Comparison of ENCODE assay signal across 32 cellular contexts in the genomic region with DNA sequence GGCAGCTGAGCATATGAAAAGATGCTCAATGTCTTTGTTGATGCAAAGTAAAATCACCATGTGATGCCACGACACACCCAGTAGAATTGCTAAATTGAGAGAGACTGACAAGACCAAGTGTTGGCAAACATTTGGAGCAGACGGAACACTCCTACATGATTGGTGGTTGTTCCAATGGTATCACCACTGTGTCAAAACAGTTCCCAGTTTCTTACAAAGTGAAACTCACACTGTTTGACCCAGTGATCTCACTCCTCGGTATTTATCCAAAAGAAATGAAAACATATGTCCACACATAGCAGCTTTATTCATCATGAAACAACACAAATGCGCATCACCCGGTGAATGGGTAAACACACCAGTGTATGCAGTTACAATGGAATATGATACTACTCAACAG.
DNase-seq lines count a peak whose midpoint lies in the region; ATAC-seq and TF ChIP-seq lines count a peak whose summit lies in the region.
"Had no signal": no experiment of that assay in that cellular context is flagged by ENCODE, and none has a peak within 500 bp of the region (broad histone marks: within the 10 kb centered on the region; RNA-seq: fewer than 3 reads in every experiment).

No MANE protein-coding gene starts in this region.

- H3K36me3 ChIP-seq in left ventricle myocardium inferior (no peaks in the 10 kb centered on the region), psoas muscle (ENCODE audit: insufficient read depth in 1 of 2, low read depth in 1 of 2) (no peaks in the 10 kb centered on the region), upper lobe of right lung (no peaks in the 10 kb centered on the region)
- H3K36me3 ChIP-seq: adrenal gland, heart right ventricle, SJCRH30, transverse colon had no signal

- intact Hi-C loops in left ventricle myocardium superior (cut with micrococcal nuclease) = no loop called here
- intact Hi-C loops in left ventricle myocardium inferior (cut with micrococcal nuclease) = no loop called here
- intact Hi-C loops in psoas muscle (cut with DNase I) = no loop called here
- intact Hi-C loops in upper lobe of right lung (cut with DNase I) = no loop called here

- WGBS in psoas muscle, 3 donors = 45 to 56% (median 51%) methylated on average over 5 of the region's 5 CpGs

- DNase-seq in left ventricle myocardium superior (no peak), left ventricle myocardium inferior (no peak), choroid plexus epithelial cell (ENCODE audit: low read depth) (peak; percentile 43), psoas muscle (no peak), upper lobe of right lung (no peak)
- DNase-seq: activated CD4-positive, alpha-beta T cell treated with anti-CD3 and anti-CD28 coated beads for 4 hours; activated CD8-positive, alpha-beta T cell treated with anti-CD3 and anti-CD28 coated beads, Interleukin-2, amount 10 ng/mL, durations not matched to agents 7 days and 5 days; activated naive CD4-positive, alpha-beta T cell treated with anti-CD3 and anti-CD28 coated beads, Interleukin-2, amount 10 ng/mL, durations not matched to agents 7 days and 5 days; adrenal gland; AML-193; body of pancreas; CD4-positive, alpha-beta memory T cell; DND-41; foreskin keratinocyte; heart right ventricle; IMR-90; midbrain; naive thymus-derived CD4-positive, alpha-beta T cell; NCI-H1436 treated with DMSO at 0.1 percent for 48 hours; NCI-H2081 treated with DMSO at 0.1 percent for 48 hours; NCI-H2227 treated with DMSO at 0.1 percent for 48 hours; NCI-H526; occipital lobe; SJCRH30; T1000; transverse colon had no signal

- H3K9me3 Mint-ChIP-seq in nephron = peaks cover 19% of the 10 kb centered on the region
- H3K9me3 Mint-ChIP-seq: activated T-helper 17 cell treated with anti-CD3 and anti-CD28 coated beads, Interleukin-2, amount 50 U/mL, for 72 hours; stimulated activated effector memory CD8-positive, alpha-beta T cell treated with anti-CD3 and anti-CD28 coated beads, Interleukin-12 subunit alpha, Interleukin-12 subunit beta, amount 100 ng/mL, for 72 hours had no signal

- peaks cover 12% of the 10 kb centered on the region for H3K36me3 Mint-ChIP-seq in nephron (ENCODE audit: low read depth)
- H3K36me3 Mint-ChIP-seq: activated naive CD4-positive, alpha-beta T cell treated with anti-CD3 and anti-CD28 coated beads, Interleukin-2, amount 10 ng/mL, durations not matched to agents 7 days and 5 days; CD4-positive, alpha-beta memory T cell; naive thymus-derived CD4-positive, alpha-beta T cell; stimulated activated effector memory CD8-positive, alpha-beta T cell treated with anti-CD3 and anti-CD28 coated beads, Interleukin-12 subunit alpha, Interleukin-12 subunit beta, amount 100 ng/mL, for 72 hours had no signal

- ATAC-seq in left ventricle myocardium superior = peak; percentile 20
- ATAC-seq in HG02759 (IDR thresholded peaks at IDR 0.05; ENCODE audit: unreplicated experiment) = no peak
- no peak for ATAC-seq in psoas muscle
- ATAC-seq in upper lobe of right lung = no peak
- no peak for ATAC-seq in HG03354 (IDR thresholded peaks at IDR 0.05; ENCODE audit: poor library complexity, severe bottlenecking, unreplicated experiment)
- ATAC-seq: activated CD8-positive, alpha-beta T cell treated with anti-CD3 and anti-CD28 coated beads, Interleukin-2, amount 10 ng/mL, durations not matched to agents 7 days and 5 days; activated T-helper 17 cell treated with anti-CD3 and anti-CD28 coated beads, Interleukin-2, amount 50 U/mL, for 72 hours; body of pancreas; foreskin keratinocyte; naive thymus-derived CD4-positive, alpha-beta T cell had no signal

- peaks cover 19% of the 10 kb centered on the region for H3K4me1 ChIP-seq in left ventricle myocardium inferior
- H3K4me1 ChIP-seq in psoas muscle = no peaks in the 10 kb centered on the region
- H3K4me1 ChIP-seq in upper lobe of right lung = no peaks in the 10 kb centered on the region
- H3K4me1 ChIP-seq: adrenal gland, foreskin keratinocyte had no signal

- H3K27ac ChIP-seq in left ventricle myocardium inferior (replicated peaks) (no peak overlapping the region), psoas muscle (no peak overlapping the region), upper lobe of right lung (no peak overlapping the region)
- H3K27ac ChIP-seq: adrenal gland, body of pancreas, SJCRH30, VCaP had no signal

- H3K9me3 ChIP-seq in left ventricle myocardium inferior (replicated peaks) (peaks cover 17% of the 10 kb centered on the region), psoas muscle (peaks cover 10% of the 10 kb centered on the region), upper lobe of right lung (no peaks in the 10 kb centered on the region)
- H3K9me3 ChIP-seq: adrenal gland, body of pancreas, SJCRH30, transverse colon had no signal

- no peak for TF ChIP-seq CTCF in left ventricle myocardium inferior (IDR thresholded peaks at IDR 0.05; ENCODE audit: borderline replicate concordance)
- no peak for TF ChIP-seq CTCF in choroid plexus epithelial cell (conservative IDR thresholded peaks at IDR 0.05; ENCODE audit: low read depth, low read length)
- no peak for TF ChIP-seq CTCF in nephron (IDR thresholded peaks at IDR 0.05; ENCODE audit: unreplicated experiment in 3 of 3)
- no peak for TF ChIP-seq CTCF in psoas muscle (IDR thresholded peaks at IDR 0.05)
- TF ChIP-seq CTCF in upper lobe of right lung (IDR thresholded peaks at IDR 0.05) = no peak

- no peak overlapping the region for H3K4me3 ChIP-seq in left ventricle myocardium inferior
- no peak overlapping the region for H3K4me3 ChIP-seq in choroid plexus epithelial cell (ENCODE audit: low read depth, low read length)
- no peak overlapping the region for H3K4me3 ChIP-seq in psoas muscle
- H3K4me3 ChIP-seq in upper lobe of right lung = no peak overlapping the region
- H3K4me3 ChIP-seq: adrenal gland, body of pancreas, heart right ventricle, SJCRH30, transverse colon had no signal

- peaks cover 56% of the 10 kb centered on the region for H3K4me1 Mint-ChIP-seq in nephron
- H3K4me1 Mint-ChIP-seq: activated naive CD4-positive, alpha-beta T cell treated with anti-CD3 and anti-CD28 coated beads, Interleukin-2, amount 10 ng/mL, durations not matched to agents 7 days and 5 days; activated T-helper 17 cell treated with anti-CD3 and anti-CD28 coated beads, Interleukin-2, amount 50 U/mL, for 72 hours; CD4-positive, alpha-beta memory T cell; naive thymus-derived CD4-positive, alpha-beta T cell; stimulated activated effector memory CD8-positive, alpha-beta T cell treated with anti-CD3 and anti-CD28 coated beads, Interleukin-12 subunit alpha, Interleukin-12 subunit beta, amount 100 ng/mL, for 72 hours had no signal

- peaks cover 21% of the 10 kb centered on the region for H3K27me3 ChIP-seq in left ventricle myocardium inferior (ENCODE audit: low read depth)
- no peaks in the 10 kb centered on the region for H3K27me3 ChIP-seq in psoas muscle (ENCODE audit: insufficient read depth in 3 of 3, low read length in 2 of 3)
- H3K27me3 ChIP-seq in upper lobe of right lung = no peaks in the 10 kb centered on the region
- H3K27me3 ChIP-seq: adrenal gland, body of pancreas, foreskin keratinocyte, SJCRH30 had no signal

- H3K27ac Mint-ChIP-seq in nephron = peak overlapping the region; percentile 29 to 81 (median 32)
- H3K27ac Mint-ChIP-seq: activated CD8-positive, alpha-beta T cell treated with anti-CD3 and anti-CD28 coated beads, Interleukin-2, amount 10 ng/mL, durations not matched to agents 7 days and 5 days; activated T-helper 17 cell treated with anti-CD3 and anti-CD28 coated beads, Interleukin-2, amount 50 U/mL, for 72 hours; naive thymus-derived CD4-positive, alpha-beta T cell; stimulated activated effector memory CD8-positive, alpha-beta T cell treated with anti-CD3 and anti-CD28 coated beads, Interleukin-12 subunit alpha, Interleukin-12 subunit beta, amount 100 ng/mL, for 72 hours had no signal

- no peak overlapping the region for H3K4me3 Mint-ChIP-seq in nephron
- H3K4me3 Mint-ChIP-seq: activated CD8-positive, alpha-beta T cell treated with anti-CD3 and anti-CD28 coated beads, Interleukin-2, amount 10 ng/mL, durations not matched to agents 7 days and 5 days; activated naive CD4-positive, alpha-beta T cell treated with anti-CD3 and anti-CD28 coated beads, Interleukin-2, amount 10 ng/mL, durations not matched to agents 7 days and 5 days; activated T-helper 17 cell treated with anti-CD3 and anti-CD28 coated beads, Interleukin-2, amount 50 U/mL, for 72 hours; CD4-positive, alpha-beta memory T cell; naive thymus-derived CD4-positive, alpha-beta T cell; stimulated activated effector memory CD8-positive, alpha-beta T cell treated with anti-CD3 and anti-CD28 coated beads, Interleukin-12 subunit alpha, Interleukin-12 subunit beta, amount 100 ng/mL, for 72 hours had no signal

- no peaks in the 10 kb centered on the region for H3K27me3 Mint-ChIP-seq in nephron (ENCODE audit: low read depth)
